Comparison of ENCODE assay signal across 1 cellular context in the genomic region with DNA sequence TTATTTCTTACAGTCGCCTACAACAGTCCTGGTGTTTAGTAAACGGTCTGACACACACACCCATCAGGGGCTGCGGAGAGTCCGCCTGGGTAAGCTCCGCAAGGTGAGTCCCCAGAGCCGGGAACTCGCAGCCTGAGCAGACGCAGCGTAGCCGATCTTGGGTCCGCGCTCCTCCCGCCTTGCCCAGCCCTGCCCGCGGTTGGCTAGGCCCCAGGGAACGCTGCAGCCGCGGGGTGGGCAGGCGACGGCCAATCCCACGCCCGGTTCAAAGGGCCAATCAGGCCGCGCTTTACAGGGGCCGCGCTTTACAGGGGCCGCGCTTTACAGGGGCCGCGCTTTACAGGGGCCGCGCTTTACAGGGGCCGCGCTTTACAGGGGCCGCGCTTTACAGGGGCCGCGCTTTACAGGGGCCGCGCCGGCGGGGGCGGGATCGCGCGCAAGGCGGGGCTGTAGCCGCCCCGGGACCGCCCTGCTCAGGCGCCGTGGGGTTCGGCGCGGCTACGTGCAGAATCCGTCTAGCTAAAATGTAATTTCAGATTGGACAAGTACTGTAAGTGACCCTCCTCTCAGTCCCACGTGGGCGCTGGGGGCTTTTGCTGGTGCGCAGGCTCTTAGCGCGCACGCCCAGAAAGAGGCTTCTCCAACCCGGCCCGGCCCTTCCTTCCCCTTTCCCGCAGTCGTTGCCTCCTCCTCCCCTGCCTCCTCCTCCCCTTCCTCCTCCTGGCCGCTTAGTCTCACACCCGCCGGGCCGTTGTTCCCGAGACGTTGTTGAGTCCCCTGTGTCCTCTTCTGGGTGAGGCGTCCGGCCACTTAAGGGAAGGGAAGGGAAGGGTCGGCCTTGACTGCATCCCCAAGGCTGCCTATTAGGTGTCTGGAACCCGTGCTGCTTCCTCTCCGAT.
TF ChIP-seq lines count a peak whose summit lies in the region.

A gene with protein sequence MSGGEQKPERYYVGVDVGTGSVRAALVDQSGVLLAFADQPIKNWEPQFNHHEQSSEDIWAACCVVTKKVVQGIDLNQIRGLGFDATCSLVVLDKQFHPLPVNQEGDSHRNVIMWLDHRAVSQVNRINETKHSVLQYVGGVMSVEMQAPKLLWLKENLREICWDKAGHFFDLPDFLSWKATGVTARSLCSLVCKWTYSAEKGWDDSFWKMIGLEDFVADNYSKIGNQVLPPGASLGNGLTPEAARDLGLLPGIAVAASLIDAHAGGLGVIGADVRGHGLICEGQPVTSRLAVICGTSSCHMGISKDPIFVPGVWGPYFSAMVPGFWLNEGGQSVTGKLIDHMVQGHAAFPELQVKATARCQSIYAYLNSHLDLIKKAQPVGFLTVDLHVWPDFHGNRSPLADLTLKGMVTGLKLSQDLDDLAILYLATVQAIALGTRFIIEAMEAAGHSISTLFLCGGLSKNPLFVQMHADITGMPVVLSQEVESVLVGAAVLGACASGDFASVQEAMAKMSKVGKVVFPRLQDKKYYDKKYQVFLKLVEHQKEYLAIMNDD (plus strand): TSS at position 737 of the 899 bp plus-strand sequence. CDS start 24,456 bp downstream, outside the sequence.

TF ChIP-seq in HepG2, 621 proteins besides CTCF, POLR2A, EP300 and RAD21 (continued from another document and continues in another):
- TF ChIP-seq EED (CRISPR knock-in tag; IDR thresholded peaks at IDR 0.05) (no peak), ZNF780A (CRISPR knock-in tag; IDR thresholded peaks at IDR 0.05) (no peak), TCF7 (IDR thresholded peaks at IDR 0.05; ENCODE audit: low read depth) (no peak), NAIF1 (CRISPR knock-in tag; IDR thresholded peaks at IDR 0.05; ENCODE audit: borderline replicate concordance) (peak; percentile 54; the same call in 1 of the 2 replicates), ZNF773 (CRISPR knock-in tag; IDR thresholded peaks at IDR 0.05; ENCODE audit: borderline replicate concordance) (no peak), TEAD3 (CRISPR knock-in tag; optimal IDR thresholded peaks at IDR 0.05; ENCODE audit: borderline replicate concordance) (peak; percentile 51), ZNF569 (CRISPR knock-in tag; IDR thresholded peaks at IDR 0.05; ENCODE audit: borderline replicate concordance) (no peak), MBNL3 (CRISPR knock-in tag; conservative IDR thresholded peaks at IDR 0.05) (no peak), SUZ12 (IDR thresholded peaks at IDR 0.05; ENCODE audit: low read depth, low read length) (no peak), RXRB (CRISPR knock-in tag; IDR thresholded peaks at IDR 0.05; ENCODE audit: borderline replicate concordance) (peak; percentile 36; the same call in 1 of the 2 replicates), ZBTB20 (CRISPR knock-in tag; IDR thresholded peaks at IDR 0.05; ENCODE audit: borderline replicate concordance, low read depth) (peak; percentile 80; the same call in 1 of the 2 replicates), ZNF296 (CRISPR knock-in tag; conservative IDR thresholded peaks at IDR 0.05) (no peak), ZC3H13 (CRISPR knock-in tag; IDR thresholded peaks at IDR 0.05) (no peak), ZNF30 (CRISPR knock-in tag; IDR thresholded peaks at IDR 0.05) (no peak), PRMT3 (CRISPR knock-in tag; IDR thresholded peaks at IDR 0.05; ENCODE audit: borderline replicate concordance, low read depth) (peak; percentile 91; the same call in 1 of the 2 replicates), SRF (IDR thresholded peaks at IDR 0.05; ENCODE audit: low read depth, low read length) (peak; percentile 29; the same call in 1 of the 2 replicates), TAF15 (IDR thresholded peaks at IDR 0.05; ENCODE audit: low read depth, low read length, poor library complexity, severe bottlenecking) (no peak), U2AF2 (IDR thresholded peaks at IDR 0.05; ENCODE audit: low read depth, low read length) (no peak), FOSL2 (CRISPR knock-in tag; IDR thresholded peaks at IDR 0.05) (no peak; the same call in 1 of the 2 replicates), ARID2 (CRISPR knock-in tag; IDR thresholded peaks at IDR 0.05; ENCODE audit: borderline replicate concordance) (no peak; the same call in 1 of the 2 replicates), PTBP1 (IDR thresholded peaks at IDR 0.05; ENCODE audit: low read depth, low read length, poor library complexity, severe bottlenecking) (no peak), POLR2G (IDR thresholded peaks at IDR 0.05; ENCODE audit: low read depth, low read length) (peak; percentile 88)
- TF ChIP-seq, protein P1, sequence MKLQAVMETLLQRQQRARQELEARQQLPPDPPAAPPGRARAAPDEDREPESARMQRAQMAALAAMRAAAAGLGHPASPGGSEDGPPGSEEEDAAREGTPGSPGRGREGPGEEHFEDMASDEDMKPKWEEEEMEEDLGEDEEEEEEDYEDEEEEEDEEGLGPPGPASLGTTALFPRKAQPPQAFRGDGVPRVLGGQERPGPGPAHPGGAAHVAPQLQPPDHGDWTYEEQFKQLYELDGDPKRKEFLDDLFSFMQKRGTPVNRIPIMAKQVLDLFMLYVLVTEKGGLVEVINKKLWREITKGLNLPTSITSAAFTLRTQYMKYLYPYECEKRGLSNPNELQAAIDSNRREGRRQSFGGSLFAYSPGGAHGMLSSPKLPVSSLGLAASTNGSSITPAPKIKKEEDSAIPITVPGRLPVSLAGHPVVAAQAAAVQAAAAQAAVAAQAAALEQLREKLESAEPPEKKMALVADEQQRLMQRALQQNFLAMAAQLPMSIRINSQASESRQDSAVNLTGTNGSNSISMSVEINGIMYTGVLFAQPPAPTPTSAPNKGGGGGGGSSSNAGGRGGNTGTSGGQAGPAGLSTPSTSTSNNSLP (IDR thresholded peaks at IDR 0.05; ENCODE audit: low read depth, low read length) = peak; percentile 49; the same call in 1 of the 2 replicates
- TF ChIP-seq, protein P2, sequence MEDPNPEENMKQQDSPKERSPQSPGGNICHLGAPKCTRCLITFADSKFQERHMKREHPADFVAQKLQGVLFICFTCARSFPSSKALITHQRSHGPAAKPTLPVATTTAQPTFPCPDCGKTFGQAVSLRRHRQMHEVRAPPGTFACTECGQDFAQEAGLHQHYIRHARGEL (CRISPR knock-in tag; IDR thresholded peaks at IDR 0.05) = no peak
- TF ChIP-seq, protein P3, sequence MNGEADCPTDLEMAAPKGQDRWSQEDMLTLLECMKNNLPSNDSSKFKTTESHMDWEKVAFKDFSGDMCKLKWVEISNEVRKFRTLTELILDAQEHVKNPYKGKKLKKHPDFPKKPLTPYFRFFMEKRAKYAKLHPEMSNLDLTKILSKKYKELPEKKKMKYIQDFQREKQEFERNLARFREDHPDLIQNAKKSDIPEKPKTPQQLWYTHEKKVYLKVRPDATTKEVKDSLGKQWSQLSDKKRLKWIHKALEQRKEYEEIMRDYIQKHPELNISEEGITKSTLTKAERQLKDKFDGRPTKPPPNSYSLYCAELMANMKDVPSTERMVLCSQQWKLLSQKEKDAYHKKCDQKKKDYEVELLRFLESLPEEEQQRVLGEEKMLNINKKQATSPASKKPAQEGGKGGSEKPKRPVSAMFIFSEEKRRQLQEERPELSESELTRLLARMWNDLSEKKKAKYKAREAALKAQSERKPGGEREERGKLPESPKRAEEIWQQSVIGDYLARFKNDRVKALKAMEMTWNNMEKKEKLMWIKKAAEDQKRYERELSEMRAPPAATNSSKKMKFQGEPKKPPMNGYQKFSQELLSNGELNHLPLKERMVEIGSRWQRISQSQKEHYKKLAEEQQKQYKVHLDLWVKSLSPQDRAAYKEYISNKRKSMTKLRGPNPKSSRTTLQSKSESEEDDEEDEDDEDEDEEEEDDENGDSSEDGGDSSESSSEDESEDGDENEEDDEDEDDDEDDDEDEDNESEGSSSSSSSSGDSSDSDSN (CRISPR knock-in tag; IDR thresholded peaks at IDR 0.05) = peak; percentile 83
- TF ChIP-seq, protein P4, sequence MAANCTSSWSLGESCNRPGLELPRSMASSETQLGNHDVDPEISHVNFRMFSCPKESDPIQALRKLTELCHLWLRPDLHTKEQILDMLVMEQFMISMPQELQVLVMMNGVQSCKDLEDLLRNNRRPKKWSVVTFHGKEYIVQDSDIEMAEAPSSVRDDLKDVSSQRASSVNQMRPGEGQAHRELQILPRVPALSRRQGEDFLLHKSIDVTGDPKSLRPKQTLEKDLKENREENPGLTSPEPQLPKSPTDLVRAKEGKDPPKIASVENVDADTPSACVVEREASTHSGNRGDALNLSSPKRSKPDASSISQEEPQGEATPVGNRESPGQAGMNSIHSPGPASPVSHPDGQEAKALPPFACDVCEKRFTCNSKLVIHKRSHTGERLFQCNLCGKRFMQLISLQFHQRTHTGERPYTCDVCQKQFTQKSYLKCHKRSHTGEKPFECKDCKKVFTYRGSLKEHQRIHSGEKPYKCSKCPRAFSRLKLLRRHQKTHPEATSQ (CRISPR knock-in tag; IDR thresholded peaks at IDR 0.05; ENCODE audit: borderline replicate concordance) = no peak
- TF ChIP-seq, protein P5, sequence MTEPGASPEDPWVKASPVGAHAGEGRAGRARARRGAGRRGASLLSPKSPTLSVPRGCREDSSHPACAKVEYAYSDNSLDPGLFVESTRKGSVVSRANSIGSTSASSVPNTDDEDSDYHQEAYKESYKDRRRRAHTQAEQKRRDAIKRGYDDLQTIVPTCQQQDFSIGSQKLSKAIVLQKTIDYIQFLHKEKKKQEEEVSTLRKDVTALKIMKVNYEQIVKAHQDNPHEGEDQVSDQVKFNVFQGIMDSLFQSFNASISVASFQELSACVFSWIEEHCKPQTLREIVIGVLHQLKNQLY (CRISPR knock-in tag; IDR thresholded peaks at IDR 0.05) = peak; percentile 38; the same call in 1 of the 2 replicates
- TF ChIP-seq, protein P6, sequence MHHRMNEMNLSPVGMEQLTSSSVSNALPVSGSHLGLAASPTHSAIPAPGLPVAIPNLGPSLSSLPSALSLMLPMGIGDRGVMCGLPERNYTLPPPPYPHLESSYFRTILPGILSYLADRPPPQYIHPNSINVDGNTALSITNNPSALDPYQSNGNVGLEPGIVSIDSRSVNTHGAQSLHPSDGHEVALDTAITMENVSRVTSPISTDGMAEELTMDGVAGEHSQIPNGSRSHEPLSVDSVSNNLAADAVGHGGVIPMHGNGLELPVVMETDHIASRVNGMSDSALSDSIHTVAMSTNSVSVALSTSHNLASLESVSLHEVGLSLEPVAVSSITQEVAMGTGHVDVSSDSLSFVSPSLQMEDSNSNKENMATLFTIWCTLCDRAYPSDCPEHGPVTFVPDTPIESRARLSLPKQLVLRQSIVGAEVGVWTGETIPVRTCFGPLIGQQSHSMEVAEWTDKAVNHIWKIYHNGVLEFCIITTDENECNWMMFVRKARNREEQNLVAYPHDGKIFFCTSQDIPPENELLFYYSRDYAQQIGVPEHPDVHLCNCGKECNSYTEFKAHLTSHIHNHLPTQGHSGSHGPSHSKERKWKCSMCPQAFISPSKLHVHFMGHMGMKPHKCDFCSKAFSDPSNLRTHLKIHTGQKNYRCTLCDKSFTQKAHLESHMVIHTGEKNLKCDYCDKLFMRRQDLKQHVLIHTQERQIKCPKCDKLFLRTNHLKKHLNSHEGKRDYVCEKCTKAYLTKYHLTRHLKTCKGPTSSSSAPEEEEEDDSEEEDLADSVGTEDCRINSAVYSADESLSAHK (CRISPR knock-in tag; IDR thresholded peaks at IDR 0.05; ENCODE audit: borderline replicate concordance) = no peak
- TF ChIP-seq, protein P7, sequence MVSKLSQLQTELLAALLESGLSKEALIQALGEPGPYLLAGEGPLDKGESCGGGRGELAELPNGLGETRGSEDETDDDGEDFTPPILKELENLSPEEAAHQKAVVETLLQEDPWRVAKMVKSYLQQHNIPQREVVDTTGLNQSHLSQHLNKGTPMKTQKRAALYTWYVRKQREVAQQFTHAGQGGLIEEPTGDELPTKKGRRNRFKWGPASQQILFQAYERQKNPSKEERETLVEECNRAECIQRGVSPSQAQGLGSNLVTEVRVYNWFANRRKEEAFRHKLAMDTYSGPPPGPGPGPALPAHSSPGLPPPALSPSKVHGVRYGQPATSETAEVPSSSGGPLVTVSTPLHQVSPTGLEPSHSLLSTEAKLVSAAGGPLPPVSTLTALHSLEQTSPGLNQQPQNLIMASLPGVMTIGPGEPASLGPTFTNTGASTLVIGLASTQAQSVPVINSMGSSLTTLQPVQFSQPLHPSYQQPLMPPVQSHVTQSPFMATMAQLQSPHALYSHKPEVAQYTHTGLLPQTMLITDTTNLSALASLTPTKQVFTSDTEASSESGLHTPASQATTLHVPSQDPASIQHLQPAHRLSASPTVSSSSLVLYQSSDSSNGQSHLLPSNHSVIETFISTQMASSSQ (IDR thresholded peaks at IDR 0.05; ENCODE audit: low read depth) = no peak
- TF ChIP-seq, protein P7 (CRISPR knock-in tag; IDR thresholded peaks at IDR 0.05; ENCODE audit: borderline replicate concordance) = peak; percentile 78; the same call in 1 of the 2 replicates
- TF ChIP-seq, protein P8, sequence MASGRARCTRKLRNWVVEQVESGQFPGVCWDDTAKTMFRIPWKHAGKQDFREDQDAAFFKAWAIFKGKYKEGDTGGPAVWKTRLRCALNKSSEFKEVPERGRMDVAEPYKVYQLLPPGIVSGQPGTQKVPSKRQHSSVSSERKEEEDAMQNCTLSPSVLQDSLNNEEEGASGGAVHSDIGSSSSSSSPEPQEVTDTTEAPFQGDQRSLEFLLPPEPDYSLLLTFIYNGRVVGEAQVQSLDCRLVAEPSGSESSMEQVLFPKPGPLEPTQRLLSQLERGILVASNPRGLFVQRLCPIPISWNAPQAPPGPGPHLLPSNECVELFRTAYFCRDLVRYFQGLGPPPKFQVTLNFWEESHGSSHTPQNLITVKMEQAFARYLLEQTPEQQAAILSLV (CRISPR knock-in tag; IDR thresholded peaks at IDR 0.05; ENCODE audit: borderline replicate concordance) = peak; percentile 50; the same call in 1 of the 2 replicates
- TF ChIP-seq, protein P9, sequence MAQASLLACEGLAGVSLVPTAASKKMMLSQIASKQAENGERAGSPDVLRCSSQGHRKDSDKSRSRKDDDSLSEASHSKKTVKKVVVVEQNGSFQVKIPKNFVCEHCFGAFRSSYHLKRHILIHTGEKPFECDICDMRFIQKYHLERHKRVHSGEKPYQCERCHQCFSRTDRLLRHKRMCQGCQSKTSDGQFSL (CRISPR knock-in tag; IDR thresholded peaks at IDR 0.05) = no peak
